Comparison of ENCODE assay signal across 24 cellular contexts in the genomic region with DNA sequence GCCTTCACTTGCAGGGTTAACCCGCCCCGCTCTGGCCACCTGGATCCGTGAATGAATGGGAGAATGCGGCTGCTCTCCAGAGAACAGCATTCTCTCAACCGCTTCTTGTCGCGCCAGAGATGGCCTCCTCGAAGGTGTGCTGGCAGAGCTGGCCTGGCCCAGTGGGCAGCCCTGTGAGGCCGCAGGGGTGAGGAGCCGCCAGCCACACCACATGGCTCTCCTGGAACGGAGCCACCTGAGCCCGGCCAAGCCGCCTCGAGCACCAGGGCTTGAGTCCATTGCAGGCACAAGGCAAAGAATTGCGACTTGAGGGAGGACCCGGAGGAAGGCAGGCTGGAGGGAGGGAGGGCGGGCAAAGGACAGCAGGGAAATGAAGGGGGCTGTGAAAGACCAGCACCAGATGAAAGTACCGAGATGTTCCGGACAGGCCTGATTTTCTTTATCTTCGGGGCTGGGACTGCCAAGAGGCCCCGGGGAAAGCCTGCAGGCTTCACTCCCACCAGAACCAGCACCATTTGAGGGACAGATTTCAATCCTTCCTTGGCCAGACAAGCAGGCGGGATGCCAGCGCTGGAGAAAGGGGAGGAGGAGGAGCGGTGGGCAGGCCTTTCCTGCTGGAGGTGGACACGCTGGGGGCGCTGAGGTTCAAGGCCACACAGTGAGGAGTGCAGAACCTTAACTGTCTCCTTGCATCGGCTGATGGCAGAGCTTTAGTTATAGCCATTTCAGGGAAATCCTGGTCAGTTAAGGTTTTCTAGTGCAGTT.
DNase-seq lines count a peak whose midpoint lies in the region; ATAC-seq and TF ChIP-seq lines count a peak whose summit lies in the region.
"Had no signal": no experiment of that assay in that cellular context is flagged by ENCODE, and none has a peak within 500 bp of the region (broad histone marks: within the 10 kb centered on the region; RNA-seq: fewer than 3 reads in every experiment).

No MANE protein-coding gene starts in this region.

- H3K9me3 ChIP-seq in GM23248 (ENCODE audit: low read depth): no peaks in the 10 kb centered on the region
- H3K9me3 ChIP-seq in endodermal cell (ENCODE audit: control insufficient read depth, low read length): no peaks in the 10 kb centered on the region
- H3K9me3 ChIP-seq in neuronal stem cell (replicated peaks in 1 of 2; ENCODE audit: control insufficient read depth in 2 of 2, insufficient read depth in 1 of 2, low read depth in 1 of 2, low read length in 2 of 2): no peaks in the 10 kb centered on the region
- H3K9me3 ChIP-seq: mucosa of descending colon, suprapubic skin had no signal

- peaks cover 4% of the 10 kb centered on the region for H3K27me3 Mint-ChIP-seq in endodermal cell (ENCODE audit: insufficient read depth)
- H3K27me3 Mint-ChIP-seq: activated naive CD8-positive, alpha-beta T cell had no signal

- no peak for ATAC-seq in GM18873 (IDR thresholded peaks at IDR 0.05; ENCODE audit: low FRiP score, unreplicated experiment)
- no peak for ATAC-seq in GM21423 (IDR thresholded peaks at IDR 0.05; ENCODE audit: unreplicated experiment)
- ATAC-seq: mucosa of descending colon had no signal

- H3K79me1 ChIP-seq in neuronal stem cell (ENCODE audit: low read depth, low read length): no peaks in the 10 kb centered on the region

- peaks cover 12% of the 10 kb centered on the region for H3K4me1 Mint-ChIP-seq in endodermal cell
- H3K4me1 Mint-ChIP-seq: central memory CD8-positive, alpha-beta T cell had no signal

- no peak overlapping the region for H2BK12ac ChIP-seq in neuronal stem cell (ENCODE audit: low read length)

- H2AFZ ChIP-seq in GM23248 (no peak overlapping the region), neuronal stem cell (ENCODE audit: low read length) (peak overlapping the region; percentile 53)

- H4K91ac ChIP-seq in neuronal stem cell (ENCODE audit: low read depth, low read length, poor library complexity): no peak overlapping the region

- peak overlapping the region; percentile 9 for H2AK5ac ChIP-seq in neuronal stem cell (ENCODE audit: low read depth, low read length)

- no peaks in the 10 kb centered on the region for H4K20me1 ChIP-seq in GM23248 (ENCODE audit: insufficient read depth)

- H3K9me2 ChIP-seq in GM23248 (ENCODE audit: insufficient read depth): no peaks in the 10 kb centered on the region

- WGBS in GM23248 (ENCODE audit: low coverage in 1 of 2, low lambda C conversion rate in 2 of 2, missing lambda C conversion rate in 2 of 2), 2 experiments: 35 to 37% methylated on average over 26 to 27 of the region's 27 CpGs
- WGBS in endodermal cell (ENCODE audit: insufficient coverage in 1 of 2, insufficient read length in 1 of 2), 2 experiments: 90 to 93% methylated on average over 18 to 27 of the region's 27 CpGs
- WGBS in neuronal stem cell (ENCODE audit: extremely low coverage in 2 of 2, insufficient read length in 2 of 2, insufficient replicate concordance in 1 of 2), 2 donors: no CpG with 5 or more reads among the region's 27 CpGs

- no peak overlapping the region for H4K8ac ChIP-seq in neuronal stem cell (ENCODE audit: low read depth, low read length)

- no peak overlapping the region for H3K4me3 ChIP-seq in AG10803 (ENCODE audit: low read length)
- H3K4me3 ChIP-seq in GM23248: no peak overlapping the region
- no peak overlapping the region for H3K4me3 ChIP-seq in endodermal cell (ENCODE audit: low read length)
- H3K4me3 ChIP-seq in neuronal stem cell (ENCODE audit: low read length in 2 of 2): no peak overlapping the region
- H3K4me3 ChIP-seq: mucosa of descending colon, suprapubic skin had no signal

- no peak overlapping the region for H2BK15ac ChIP-seq in neuronal stem cell (ENCODE audit: low read length)

- H3K36me3 Mint-ChIP-seq in endodermal cell (ENCODE audit: low read depth): peaks cover 1% of the 10 kb centered on the region
- H3K36me3 Mint-ChIP-seq: activated CD4-positive, alpha-beta memory T cell treated with anti-CD3 and anti-CD28 coated beads for 36 hours; activated naive CD8-positive, alpha-beta T cell had no signal

- TF ChIP-seq CTCF in AG10803 (conservative IDR thresholded peaks at IDR 0.05; ENCODE audit: low read length): no peak
- TF ChIP-seq CTCF in endodermal cell (conservative IDR thresholded peaks at IDR 0.05): no peak

- DNase-seq in AG10803 (ENCODE audit: low read depth) (peak; percentile 44), GM23248 (peak; percentile 42), endodermal cell (peak; percentile 69), neuronal stem cell (ENCODE audit: low spot score) (no peak), SIG-M5 (lab: John Stamatoyannopoulos, UW) (no peak), NCI-H2081 (lab: John Stamatoyannopoulos, UW) (no peak)
- DNase-seq: activated CD4-positive, alpha-beta memory T cell treated with anti-CD3 and anti-CD28 coated beads for 36 hours; activated CD4-positive, CD25-positive, alpha-beta regulatory T cell; activated CD8-positive, alpha-beta memory T cell treated with anti-CD3 and anti-CD28 coated beads, Interleukin-2, amount 50 U/mL, for 48 hours; mucosa of descending colon; NCI-H1092; NCI-H187; NCI-H526; nephron progenitor cell; T1000 had no signal

- no peak overlapping the region for H3K18ac ChIP-seq in neuronal stem cell (ENCODE audit: low read length)

- H3K4me3 Mint-ChIP-seq in endodermal cell: no peak overlapping the region
- H3K4me3 Mint-ChIP-seq: activated CD4-positive, alpha-beta memory T cell treated with anti-CD3 and anti-CD28 coated beads for 36 hours; activated naive CD8-positive, alpha-beta T cell; central memory CD8-positive, alpha-beta T cell; nephron progenitor cell had no signal

- peak overlapping the region; percentile 18 for H3K4me2 ChIP-seq in GM23248 (ENCODE audit: unreplicated experiment)
- no peak overlapping the region for H3K4me2 ChIP-seq in neuronal stem cell (ENCODE audit: insufficient read depth, low read length, poor library complexity, severe bottlenecking)

- H3K27me3 ChIP-seq in GM23248 (replicated peaks; ENCODE audit: insufficient read depth): no peaks in the 10 kb centered on the region
- no peaks in the 10 kb centered on the region for H3K27me3 ChIP-seq in endodermal cell (ENCODE audit: control insufficient read depth, insufficient read depth, low read length, poor library complexity, severe bottlenecking)
- H3K27me3 ChIP-seq in neuronal stem cell (ENCODE audit: control insufficient read depth in 3 of 3, insufficient read depth in 3 of 3, low read depth in 1 of 3, low read length in 3 of 3): peaks cover 0 to 3% (median 0%) of the 10 kb centered on the region in 3 experiments
- H3K27me3 ChIP-seq: foreskin keratinocyte, suprapubic skin had no signal

- H3K9ac ChIP-seq in GM23248: no peak overlapping the region
- no peak overlapping the region for H3K9ac ChIP-seq in endodermal cell (ENCODE audit: extremely low read depth, low read length, poor library complexity, severe bottlenecking)
- no peak overlapping the region for H3K9ac ChIP-seq in neuronal stem cell (ENCODE audit: low read depth, low read length, poor library complexity)

- H3K4me1 ChIP-seq in GM23248 (ENCODE audit: insufficient read depth): peaks cover 13% of the 10 kb centered on the region
- H3K4me1 ChIP-seq in endodermal cell (ENCODE audit: control insufficient read depth, insufficient read depth, low read length): peaks cover 8% of the 10 kb centered on the region
- H3K4me1 ChIP-seq in neuronal stem cell (ENCODE audit: control insufficient read depth in 2 of 2, insufficient read depth in 1 of 2, low read depth in 1 of 2, low read length in 2 of 2): peaks cover 14 to 18% of the 10 kb centered on the region in 2 donors

- peaks cover 30% of the 10 kb centered on the region for H3F3A ChIP-seq in GM23248 (ENCODE audit: insufficient read depth)

- no peaks in the 10 kb centered on the region for H3K36me3 ChIP-seq in GM23248 (ENCODE audit: low read depth)
- H3K36me3 ChIP-seq in endodermal cell (ENCODE audit: control insufficient read depth, insufficient read depth, low read length): no peaks in the 10 kb centered on the region
- peaks cover 0 to 7% of the 10 kb centered on the region in 2 donors for H3K36me3 ChIP-seq in neuronal stem cell (replicated peaks in 1 of 2; ENCODE audit: control insufficient read depth in 2 of 2, insufficient read depth in 2 of 2, low read length in 2 of 2)

- no peak overlapping the region for H3K27ac ChIP-seq in GM23248
- H3K27ac ChIP-seq in endodermal cell (ENCODE audit: low read depth, low read length): no peak overlapping the region
- no peak overlapping the region for H3K27ac ChIP-seq in neuronal stem cell (replicated peaks; ENCODE audit: low read length)
- H3K27ac ChIP-seq: epithelial cell of prostate, foreskin keratinocyte, HL-60, suprapubic skin had no signal

- no peak overlapping the region for H3K14ac ChIP-seq in neuronal stem cell (ENCODE audit: low read length)

- no peak overlapping the region for H3K4ac ChIP-seq in neuronal stem cell (ENCODE audit: low read length)

- no peak overlapping the region for H2BK120ac ChIP-seq in neuronal stem cell (ENCODE audit: low read depth, low read length)

- H3K79me2 ChIP-seq in GM23248 (ENCODE audit: insufficient read depth): no peaks in the 10 kb centered on the region

- H2BK5ac ChIP-seq in neuronal stem cell (ENCODE audit: low read length): no peak overlapping the region

- no peak overlapping the region for H3K27ac Mint-ChIP-seq in endodermal cell
- H3K27ac Mint-ChIP-seq: activated CD4-positive, alpha-beta memory T cell treated with anti-CD3 and anti-CD28 coated beads for 36 hours; activated naive CD8-positive, alpha-beta T cell; activated T-helper 2 cell treated with anti-CD3 and anti-CD28 coated beads, Interferon-gamma antibody, Interleukin-2, Interleukin-4, amounts not matched to agents 10 μg/mL and 5 μg/mL and 100 μg/mL, durations not matched to agents 14 hours and 24 hours and 36 hours; nephron progenitor cell had no signal

- H3K9me3 Mint-ChIP-seq in endodermal cell: peaks cover 2% of the 10 kb centered on the region
- H3K9me3 Mint-ChIP-seq: activated CD4-positive, alpha-beta memory T cell treated with anti-CD3 and anti-CD28 coated beads for 36 hours; activated T-helper 2 cell treated with anti-CD3 and anti-CD28 coated beads, Interferon-gamma antibody, Interleukin-2, Interleukin-4, amounts not matched to agents 10 μg/mL and 5 μg/mL and 100 μg/mL, durations not matched to agents 14 hours and 24 hours and 36 hours; central memory CD8-positive, alpha-beta T cell; nephron progenitor cell had no signal

- peak overlapping the region; percentile 61 for H3K23ac ChIP-seq in neuronal stem cell (ENCODE audit: low read depth, low read length, poor library complexity)

- in situ Hi-C loops in GM23248 (cut with MboI): no loop called here

Comparison
In these comparisons a context has a peak if more than half of its experiments do, and no peak if none do; other contexts are left out.
1. DNase-seq: peak in AG10803 (single experiment), GM23248 (single experiment) and endodermal cell (single experiment); none in neuronal stem cell (single experiment), SIG-M5 (single experiment) and NCI-H2081 (0 of 2).